13 cellular contexts compared by ENCODE assay signal in genomic region chr1:16922466-16922865, GRCh38. TPM values are rescaled to one million over a fixed set of nuclear protein-coding genes. Genes with fewer than 3 reads are reported as not detected.
A peak's percentile ranks its signal among the peaks of the same experiment; 100 is the strongest.
DNase-seq lines count a peak whose midpoint lies in the region; ATAC-seq and TF ChIP-seq lines count a peak whose summit lies in the region.
"Had no signal": no experiment of that assay in that cellular context is flagged by ENCODE, and none has a peak within 500 bp of the region (broad histone marks: within the 10 kb centered on the region; RNA-seq: fewer than 3 reads in every experiment).

No MANE protein-coding gene starts in this region.

- no peak overlapping the region for H3K4ac ChIP-seq in H9 (ENCODE audit: low read depth, low read length)

- no peak overlapping the region for H3T11ph ChIP-seq in H9 (ENCODE audit: low read length)

- peaks cover 6% of the 10 kb centered on the region; the same call in 1 of the 2 replicates for H3K79me2 ChIP-seq in H9 (ENCODE audit: insufficient read depth, low read length)

- H3K27ac Mint-ChIP-seq in H9, result peak overlapping the region in 1 of 3 experiments; percentile 96; a peak in 2 of 7 replicates

- H2AK5ac ChIP-seq in H9 (ENCODE audit: insufficient read length, low read length), result no peak overlapping the region

- H4K20me1 ChIP-seq in H9 (ENCODE audit: control insufficient read depth, insufficient read depth, insufficient read length), result no peaks in the 10 kb centered on the region

- peak overlapping the region; percentile 49; the same call in 1 of the 2 replicates for H3K4me3 ChIP-seq in iPS DF 6.9 (ENCODE audit: low read length)

- no peak overlapping the region for H2BK12ac ChIP-seq in H9 (ENCODE audit: insufficient read length, low read depth, low read length)

- no peak overlapping the region for H4K5ac ChIP-seq in H9 (ENCODE audit: insufficient read length, low read depth, low read length)

- WGBS in H9 (ENCODE audit: extremely low coverage, insufficient read length, low lambda C conversion rate), result no CpG with 5 or more reads among the region's 10 CpGs
- WGBS in iPS DF 6.9 (ENCODE audit: insufficient coverage, insufficient read length), result no CpG with 5 or more reads among the region's 10 CpGs

- H3K27ac ChIP-seq in H9 (ENCODE audit: insufficient read length, low read depth, low read length) (no peak overlapping the region), RWPE1 (peak overlapping the region; percentile 97), iPS DF 6.9 (ENCODE audit: low read length) (no peak overlapping the region)
- H3K27ac ChIP-seq: SK-N-MC had no signal

- intact Hi-C loops in posterior vena cava (cut with DNase I), result no loop called here

- H3K36me3 ChIP-seq in iPS DF 6.9 (ENCODE audit: control insufficient read depth, insufficient read depth, low read length), result peaks cover 1% of the 10 kb centered on the region

- no peak overlapping the region for H2BK20ac ChIP-seq in H9 (ENCODE audit: low read depth, low read length, poor library complexity, severe bottlenecking)

- POLR2A ChIA-PET in RWPE1 (lab: Yijun Ruan, JAX; ENCODE audit: low non-redundant PET), result no interaction called here

- H3K9me3 Mint-ChIP-seq in H9, result no peaks in the 10 kb centered on the region
- H3K9me3 Mint-ChIP-seq: CD8-positive, alpha-beta T cell had no signal

- H3K27me3 ChIP-seq in H9 (ENCODE audit: insufficient read depth, low read length) (no peaks in the 10 kb centered on the region), iPS DF 6.9 (ENCODE audit: control insufficient read depth, insufficient read depth, low read length) (no peaks in the 10 kb centered on the region)

- no peaks in the 10 kb centered on the region for H3K4me1 ChIP-seq in H9 (ENCODE audit: insufficient read depth, low read length)
- H3K4me1 ChIP-seq in iPS DF 6.9 (ENCODE audit: control insufficient read depth, insufficient read depth, low read length), result no peaks in the 10 kb centered on the region; the same call in none of the 2 replicates

- no peaks in the 10 kb centered on the region for H3K79me1 ChIP-seq in H9 (ENCODE audit: insufficient read depth, low read depth, low read length, poor library complexity, severe bottlenecking)

- H3K9me3 ChIP-seq in H9 (ENCODE audit: control insufficient read depth, low read depth, low read length), result no peaks in the 10 kb centered on the region
- H3K9me3 ChIP-seq in iPS DF 6.9 (ENCODE audit: control insufficient read depth, insufficient read depth, low read length), result no peaks in the 10 kb centered on the region

- H3K9ac ChIP-seq in H9 (ENCODE audit: extremely low read depth, insufficient read length, low read length), result no peak overlapping the region

- peak; percentile 24 for DNase-seq in H9
- no peak for DNase-seq in RWPE1 (ENCODE audit: low spot score)
- no peak for DNase-seq in iPS DF 6.9 (ENCODE audit: low read depth, low spot score)
- peak; percentile 73 for DNase-seq in posterior vena cava (ENCODE audit: low spot score)
- no peak for DNase-seq in GM03348 (ENCODE audit: low spot score)
- no peak for DNase-seq in activated naive CD4-positive, alpha-beta T cell treated with anti-CD3 and anti-CD28 coated beads, Interleukin-2, amount 50 U/mL, for 16 hours
- DNase-seq: activated T-cell treated with anti-CD3 and anti-CD28 coated beads for 4 hours, GF-D8, NCI-H2081 had no signal

- no peak overlapping the region for H2BK15ac ChIP-seq in H9 (ENCODE audit: low read depth, low read length)

- peak overlapping the region; percentile 84 to 95 for H3K4me3 Mint-ChIP-seq in H9

- no peak overlapping the region for H2AFZ ChIP-seq in H9 (ENCODE audit: low read length)

- no peak for ATAC-seq in HG02885 (IDR thresholded peaks at IDR 0.05; ENCODE audit: poor library complexity, unreplicated experiment)

- H4K91ac ChIP-seq in H9 (ENCODE audit: insufficient read length, low read depth, low read length), result no peak overlapping the region

- no peak overlapping the region for H3K56ac ChIP-seq in H9 (ENCODE audit: insufficient read length, low read depth, low read length)

- H3K4me1 Mint-ChIP-seq in H9, result peaks cover 34 to 51% of the 10 kb centered on the region in 2 experiments

- no peak overlapping the region for H4K8ac ChIP-seq in H9 (replicated peaks; ENCODE audit: insufficient read length, low read depth, low read length)

- TF ChIP-seq CTCF in H9 (conservative IDR thresholded peaks at IDR 0.05) (no peak), RWPE1 (conservative IDR thresholded peaks at IDR 0.05; ENCODE audit: low read depth) (no peak)

- H3K23ac ChIP-seq in H9 (ENCODE audit: insufficient read length, low read depth, low read length), result no peak overlapping the region

- no peak overlapping the region for H3K18ac ChIP-seq in H9 (ENCODE audit: insufficient read length, low read depth, low read length)

- no peak overlapping the region for H2BK120ac ChIP-seq in H9 (ENCODE audit: low read depth, low read length, poor library complexity, severe bottlenecking)

- H3K36me3 Mint-ChIP-seq in H9 (ENCODE audit: insufficient read depth in 1 of 3, low read depth in 3 of 3), result peaks cover 0 to 7% (median 2%) of the 10 kb centered on the region in 3 experiments; a peak in 3 of 7 replicates
- H3K36me3 Mint-ChIP-seq: CD8-positive, alpha-beta T cell had no signal

- H3K23me2 ChIP-seq in H9 (ENCODE audit: insufficient read length, low read depth, low read length, poor library complexity, severe bottlenecking), result peaks cover 5% of the 10 kb centered on the region

- peak overlapping the region; percentile 32 for H3K4me2 ChIP-seq in H9 (ENCODE audit: insufficient read depth, insufficient read length, low read length)

- H3K27me3 Mint-ChIP-seq in H9 (ENCODE audit: low read depth), result no peaks in the 10 kb centered on the region

- H3K14ac ChIP-seq in H9 (ENCODE audit: insufficient read depth, low read length), result no peak overlapping the region

- CTCF ChIA-PET in RWPE1 (lab: Yijun Ruan, JAX), result no interaction called here

- no peak overlapping the region for H2BK5ac ChIP-seq in H9 (ENCODE audit: insufficient read length, low read length)

RNA-seq across cellular contexts. Expression of gene CROCC, which starts 0.7 kb away (rescaled TPM):
- total RNA-seq in H9 (2021) (40.2 and 40.7 TPM in 2 replicates), posterior vena cava (10 to 100 TPM; 12.6 to 21.6 TPM)

RNA-seq across cellular contexts. Expression of gene RNU1-2, which starts 26.7 kb away (rescaled TPM):
- total RNA-seq in H9 (2021) (1,874 and 2,051 TPM in 2 replicates), posterior vena cava (over 10,000 TPM; 12,584 to 18,986 TPM)
- total RNA-seq: fibroblast of villous mesenchyme had no signal

RNA-seq across cellular contexts. Expression of gene MFAP2, which starts 58.0 kb away (rescaled TPM):
- total RNA-seq in H9 (2021), result 146 and 152 TPM in 2 replicates
- total RNA-seq in posterior vena cava, result 10 to 100 TPM; 39.0 to 52.1 TPM
- total RNA-seq: CD8-positive, alpha-beta T cell had no signal

Comparison
In these comparisons a context has a peak if more than half of its experiments do, and no peak if none do; other contexts are left out.
1. DNase-seq: peak in H9 (single experiment) and posterior vena cava (single experiment); none in RWPE1 (single experiment), iPS DF 6.9 (single experiment), GM03348 (single experiment) and activated naive CD4-positive, alpha-beta T cell treated with anti-CD3 and anti-CD28 coated beads, Interleukin-2, amount 50 U/mL, for 16 hours (single experiment).